Comparison of ENCODE assay signal across 1 cellular context in genomic region chr1:23529146-23530088, GRCh38.
TF ChIP-seq lines count a peak whose summit lies in the region.

No MANE protein-coding gene starts in this region.

TF ChIP-seq in WTC11, 78 proteins besides CTCF, POLR2A, EP300 and RAD21 (continued from another document):
- TF ChIP-seq, protein P1, sequence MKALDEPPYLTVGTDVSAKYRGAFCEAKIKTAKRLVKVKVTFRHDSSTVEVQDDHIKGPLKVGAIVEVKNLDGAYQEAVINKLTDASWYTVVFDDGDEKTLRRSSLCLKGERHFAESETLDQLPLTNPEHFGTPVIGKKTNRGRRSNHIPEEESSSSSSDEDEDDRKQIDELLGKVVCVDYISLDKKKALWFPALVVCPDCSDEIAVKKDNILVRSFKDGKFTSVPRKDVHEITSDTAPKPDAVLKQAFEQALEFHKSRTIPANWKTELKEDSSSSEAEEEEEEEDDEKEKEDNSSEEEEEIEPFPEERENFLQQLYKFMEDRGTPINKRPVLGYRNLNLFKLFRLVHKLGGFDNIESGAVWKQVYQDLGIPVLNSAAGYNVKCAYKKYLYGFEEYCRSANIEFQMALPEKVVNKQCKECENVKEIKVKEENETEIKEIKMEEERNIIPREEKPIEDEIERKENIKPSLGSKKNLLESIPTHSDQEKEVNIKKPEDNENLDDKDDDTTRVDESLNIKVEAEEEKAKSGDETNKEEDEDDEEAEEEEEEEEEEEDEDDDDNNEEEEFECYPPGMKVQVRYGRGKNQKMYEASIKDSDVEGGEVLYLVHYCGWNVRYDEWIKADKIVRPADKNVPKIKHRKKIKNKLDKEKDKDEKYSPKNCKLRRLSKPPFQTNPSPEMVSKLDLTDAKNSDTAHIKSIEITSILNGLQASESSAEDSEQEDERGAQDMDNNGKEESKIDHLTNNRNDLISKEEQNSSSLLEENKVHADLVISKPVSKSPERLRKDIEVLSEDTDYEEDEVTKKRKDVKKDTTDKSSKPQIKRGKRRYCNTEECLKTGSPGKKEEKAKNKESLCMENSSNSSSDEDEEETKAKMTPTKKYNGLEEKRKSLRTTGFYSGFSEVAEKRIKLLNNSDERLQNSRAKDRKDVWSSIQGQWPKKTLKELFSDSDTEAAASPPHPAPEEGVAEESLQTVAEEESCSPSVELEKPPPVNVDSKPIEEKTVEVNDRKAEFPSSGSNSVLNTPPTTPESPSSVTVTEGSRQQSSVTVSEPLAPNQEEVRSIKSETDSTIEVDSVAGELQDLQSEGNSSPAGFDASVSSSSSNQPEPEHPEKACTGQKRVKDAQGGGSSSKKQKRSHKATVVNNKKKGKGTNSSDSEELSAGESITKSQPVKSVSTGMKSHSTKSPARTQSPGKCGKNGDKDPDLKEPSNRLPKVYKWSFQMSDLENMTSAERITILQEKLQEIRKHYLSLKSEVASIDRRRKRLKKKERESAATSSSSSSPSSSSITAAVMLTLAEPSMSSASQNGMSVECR (CRISPR knock-in tag; IDR thresholded peaks at IDR 0.05; ENCODE audit: borderline replicate concordance), result no peak
TF ChIP-seq in WTC11: peak in this region for 0.
